8 cellular contexts compared by ENCODE assay signal in genomic region chr5:963673-964531, GRCh38. TPM values are rescaled to one million over a fixed set of nuclear protein-coding genes. Genes with fewer than 3 reads are reported as not detected.
DNase-seq lines count a peak whose midpoint lies in the region; ATAC-seq and TF ChIP-seq lines count a peak whose summit lies in the region.

No MANE protein-coding gene starts in this region.

- H3K4me2 ChIP-seq in MM.1S (ENCODE audit: low read depth, low read length) (peak overlapping the region; percentile 62), PC-9 (no peak overlapping the region)

- H3K4me3 Mint-ChIP-seq in CD4-positive, alpha-beta memory T cell: peak overlapping the region; percentile 63 to 86 (median 74)
- H3K4me3 Mint-ChIP-seq in activated naive CD4-positive, alpha-beta T cell treated with anti-CD3 and anti-CD28 coated beads, Interleukin-2, amount 10 ng/mL, durations not matched to agents 7 days and 5 days: peak overlapping the region; percentile 67
- peak overlapping the region; percentile 37 for H3K4me3 Mint-ChIP-seq in mesothelial cell of epicardium

- H3K4me1 Mint-ChIP-seq in CD4-positive, alpha-beta memory T cell: peaks cover 10 to 20% (median 17%) of the 10 kb centered on the region in 4 donors
- peaks cover 82% of the 10 kb centered on the region for H3K4me1 Mint-ChIP-seq in activated naive CD4-positive, alpha-beta T cell treated with anti-CD3 and anti-CD28 coated beads, Interleukin-2, amount 10 ng/mL, durations not matched to agents 7 days and 5 days
- peaks cover 44% of the 10 kb centered on the region for H3K4me1 Mint-ChIP-seq in mesothelial cell of epicardium

- CTCF ChIA-PET in CD4-positive, alpha-beta memory T cell (lab: Charles Lee; ENCODE audit: partially characterized antibody): no interaction called here
- CTCF ChIA-PET in activated naive CD4-positive, alpha-beta T cell treated with anti-CD3 and anti-CD28 coated beads, Interleukin-2, amount 10 ng/mL, durations not matched to agents 7 days and 5 days (lab: Charles Lee): interaction anchor here (1.0 kb wide), 1 partner anchor 13 kb away, joined by 3 read pairs; no protein-coding TSS in a partner anchor
- CTCF ChIA-PET in PC-9 (lab: Charles Lee): no interaction called here

- H2AFZ ChIP-seq in MM.1S (ENCODE audit: low read length) (peak overlapping the region; percentile 28; the same call in 1 of the 2 replicates), PC-9 (no peak overlapping the region)

- H3K4me1 ChIP-seq in CD4-positive, alpha-beta memory T cell (ENCODE audit: insufficient read depth, low read length): peaks cover 17% of the 10 kb centered on the region
- H3K4me1 ChIP-seq in MM.1S (ENCODE audit: low read length) (peaks cover 37% of the 10 kb centered on the region), PC-9 (replicated peaks; ENCODE audit: insufficient read depth) (no peaks in the 10 kb centered on the region)

- H3K36me3 ChIP-seq in CD4-positive, alpha-beta memory T cell (ENCODE audit: insufficient read depth, low read length): no peaks in the 10 kb centered on the region
- no peaks in the 10 kb centered on the region for H3K36me3 ChIP-seq in MM.1S (replicated peaks; ENCODE audit: insufficient read depth, low read length)
- H3K36me3 ChIP-seq in PC-9 (ENCODE audit: low read depth): no peaks in the 10 kb centered on the region

- H3K9me2 ChIP-seq in MM.1S (replicated peaks; ENCODE audit: insufficient read depth, low read length) (no peaks in the 10 kb centered on the region), PC-9 (ENCODE audit: insufficient read depth) (no peaks in the 10 kb centered on the region)

- peak; percentile 78 for ATAC-seq in GM21529 (IDR thresholded peaks at IDR 0.05; ENCODE audit: unreplicated experiment)

- H3K4me3 ChIP-seq in CD4-positive, alpha-beta memory T cell (ENCODE audit: low read length in 2 of 2): no peak overlapping the region
- H3K4me3 ChIP-seq in MM.1S (ENCODE audit: low read length): peak overlapping the region; percentile 4; the same call in 1 of the 2 replicates
- no peak overlapping the region for H3K4me3 ChIP-seq in PC-9

- no peaks in the 10 kb centered on the region for H3K9me3 ChIP-seq in CD4-positive, alpha-beta memory T cell (ENCODE audit: control insufficient read depth in 1 of 2, low read length in 2 of 2)
- H3K9me3 ChIP-seq in MM.1S (replicated peaks; ENCODE audit: insufficient read depth, low read length): no peaks in the 10 kb centered on the region
- H3K9me3 ChIP-seq in PC-9 (ENCODE audit: insufficient read depth, low read depth): no peaks in the 10 kb centered on the region

- H3K9me3 Mint-ChIP-seq in CD4-positive, alpha-beta memory T cell: no peaks in the 10 kb centered on the region
- no peaks in the 10 kb centered on the region for H3K9me3 Mint-ChIP-seq in activated naive CD4-positive, alpha-beta T cell treated with anti-CD3 and anti-CD28 coated beads, Interleukin-2, amount 10 ng/mL, durations not matched to agents 7 days and 5 days
- H3K9me3 Mint-ChIP-seq in mesothelial cell of epicardium: no peaks in the 10 kb centered on the region

- H3F3A ChIP-seq in MM.1S (ENCODE audit: insufficient read depth, low read length) (peaks cover 26% of the 10 kb centered on the region; the same call in 1 of the 2 replicates), PC-9 (ENCODE audit: insufficient read depth, low read depth) (no peaks in the 10 kb centered on the region)

- H3K27ac Mint-ChIP-seq in CD4-positive, alpha-beta memory T cell: peak overlapping the region; percentile 2 to 90 (median 86)
- H3K27ac Mint-ChIP-seq in activated naive CD4-positive, alpha-beta T cell treated with anti-CD3 and anti-CD28 coated beads, Interleukin-2, amount 10 ng/mL, durations not matched to agents 7 days and 5 days: peak overlapping the region; percentile 95
- H3K27ac Mint-ChIP-seq in mesothelial cell of epicardium: peak overlapping the region; percentile 94

- POLR2A ChIA-PET in CD4-positive, alpha-beta memory T cell (lab: Charles Lee; ENCODE audit: partially characterized antibody): interaction anchor here (0.7 kb wide), 1 partner anchor 120 kb away, joined by 3 read pairs; no protein-coding TSS in a partner anchor
- POLR2A ChIA-PET in PC-9 (lab: Charles Lee; ENCODE audit: unreplicated experiment): no interaction called here

- no peak overlapping the region for H3K27ac ChIP-seq in CD4-positive, alpha-beta memory T cell (ENCODE audit: low read depth, low read length)
- H3K27ac ChIP-seq in MM.1S (ENCODE audit: low read length) (peak overlapping the region; percentile 93), PC-9 (no peak overlapping the region)

- H3K79me2 ChIP-seq in MM.1S (ENCODE audit: low read length) (no peaks in the 10 kb centered on the region), PC-9 (ENCODE audit: low read depth) (no peaks in the 10 kb centered on the region)

- peaks cover 28 to 39% of the 10 kb centered on the region in 2 donors for H3K27me3 Mint-ChIP-seq in CD4-positive, alpha-beta memory T cell
- peaks cover 63% of the 10 kb centered on the region for H3K27me3 Mint-ChIP-seq in activated naive CD4-positive, alpha-beta T cell treated with anti-CD3 and anti-CD28 coated beads, Interleukin-2, amount 10 ng/mL, durations not matched to agents 7 days and 5 days
- peaks cover 21% of the 10 kb centered on the region for H3K27me3 Mint-ChIP-seq in mesothelial cell of epicardium (ENCODE audit: low read depth)

- peak overlapping the region; percentile 58 for H3K9ac ChIP-seq in MM.1S (ENCODE audit: low read length)

- DNase-seq in CD4-positive, alpha-beta memory T cell: peak in 4 of 5 donors; percentile 41 to 59 (median 56)
- peak; percentile 87 for DNase-seq in MM.1S
- peak; percentile 86 for DNase-seq in activated naive CD4-positive, alpha-beta T cell treated with anti-CD3 and anti-CD28 coated beads, Interleukin-2, amount 10 ng/mL, durations not matched to agents 7 days and 5 days
- no peak for DNase-seq in mesothelial cell of epicardium (ENCODE audit: low spot score in 2 of 2, unreplicated experiment in 2 of 2)
- DNase-seq in PC-9: no peak
- DNase-seq in NCI-H2196 treated with DMSO at 0.1 percent for 48 hours (lab: John Stamatoyannopoulos, UW; ENCODE audit: unreplicated experiment): no peak
- no peak for DNase-seq in NCI-H1048 (lab: John Stamatoyannopoulos, UW)

- no TSS peak for BruUV-seq in PC-9 (replicated peaks; lab: Mats Ljungman, UMichigan)

- intact Hi-C loops in CD4-positive, alpha-beta memory T cell (cut with micrococcal nuclease): no loop called here
- intact Hi-C loops in PC-9 (cut with micrococcal nuclease; ENCODE audit: unreplicated experiment): no loop called here

- peaks cover 15% of the 10 kb centered on the region for H3K27me3 ChIP-seq in CD4-positive, alpha-beta memory T cell (ENCODE audit: insufficient read depth, low read length)
- peaks cover 27% of the 10 kb centered on the region for H3K27me3 ChIP-seq in MM.1S (replicated peaks; ENCODE audit: insufficient read depth, low read length)
- H3K27me3 ChIP-seq in PC-9 (ENCODE audit: insufficient read depth, low read depth): peaks cover 97% of the 10 kb centered on the region

- TF ChIP-seq CTCF in MM.1S (IDR thresholded peaks at IDR 0.05; ENCODE audit: low read length) (no peak), mesothelial cell of epicardium (IDR thresholded peaks at IDR 0.05; ENCODE audit: unreplicated experiment) (no peak), PC-9 (conservative IDR thresholded peaks at IDR 0.05) (no peak)

- no peaks in the 10 kb centered on the region for H4K20me1 ChIP-seq in MM.1S (ENCODE audit: insufficient read depth, low read length)
- 0 out of 2 replicates have a peak, but pooled peaks cover 10% of the 10 kb centered on the region for H4K20me1 ChIP-seq in PC-9 (ENCODE audit: insufficient read depth)

- H3K36me3 Mint-ChIP-seq in CD4-positive, alpha-beta memory T cell: no peaks in the 10 kb centered on the region
- peaks cover 4% of the 10 kb centered on the region for H3K36me3 Mint-ChIP-seq in activated naive CD4-positive, alpha-beta T cell treated with anti-CD3 and anti-CD28 coated beads, Interleukin-2, amount 10 ng/mL, durations not matched to agents 7 days and 5 days
- no peaks in the 10 kb centered on the region for H3K36me3 Mint-ChIP-seq in mesothelial cell of epicardium

RNA-seq across cellular contexts. Expression of gene NKD2, which starts 44.7 kb away (rescaled TPM):
- total RNA-seq in CD4-positive, alpha-beta memory T cell: not detected
- polyA plus RNA-seq in CD4-positive, alpha-beta memory T cell: not detected
- total RNA-seq in mesothelial cell of epicardium (52.8 to 65.1 TPM (median 63.4 TPM) in 3 replicates), PC-9 (2021) (0.57 and 2.6 TPM in 2 replicates)

Comparison
In these comparisons a context has a peak if more than half of its experiments do, and no peak if none do; other contexts are left out.
1. DNase-seq: peak in CD4-positive, alpha-beta memory T cell (4 of 5), MM.1S (single experiment) and activated naive CD4-positive, alpha-beta T cell treated with anti-CD3 and anti-CD28 coated beads, Interleukin-2, amount 10 ng/mL, durations not matched to agents 7 days and 5 days (single experiment); none in mesothelial cell of epicardium (0 of 2), PC-9 (0 of 2), NCI-H2196 treated with DMSO at 0.1 percent for 48 hours (single experiment) and NCI-H1048 (single experiment).
2. RNA of gene NKD2, which starts 44.7 kb away (total RNA-seq): 52.8 to 65.1 TPM in mesothelial cell of epicardium; 0.57 to 2.6 TPM in PC-9 and not detected in CD4-positive, alpha-beta memory T cell; every median in the first group is over 10 times any median in the second.
3. Peak in every context shown above with its lines, with median percentiles within 50 percentile points of each other: H3K27ac Mint-ChIP-seq and H3K4me3 Mint-ChIP-seq.